ENCODE assay signal across 8 cellular contexts in the genomic region with DNA sequence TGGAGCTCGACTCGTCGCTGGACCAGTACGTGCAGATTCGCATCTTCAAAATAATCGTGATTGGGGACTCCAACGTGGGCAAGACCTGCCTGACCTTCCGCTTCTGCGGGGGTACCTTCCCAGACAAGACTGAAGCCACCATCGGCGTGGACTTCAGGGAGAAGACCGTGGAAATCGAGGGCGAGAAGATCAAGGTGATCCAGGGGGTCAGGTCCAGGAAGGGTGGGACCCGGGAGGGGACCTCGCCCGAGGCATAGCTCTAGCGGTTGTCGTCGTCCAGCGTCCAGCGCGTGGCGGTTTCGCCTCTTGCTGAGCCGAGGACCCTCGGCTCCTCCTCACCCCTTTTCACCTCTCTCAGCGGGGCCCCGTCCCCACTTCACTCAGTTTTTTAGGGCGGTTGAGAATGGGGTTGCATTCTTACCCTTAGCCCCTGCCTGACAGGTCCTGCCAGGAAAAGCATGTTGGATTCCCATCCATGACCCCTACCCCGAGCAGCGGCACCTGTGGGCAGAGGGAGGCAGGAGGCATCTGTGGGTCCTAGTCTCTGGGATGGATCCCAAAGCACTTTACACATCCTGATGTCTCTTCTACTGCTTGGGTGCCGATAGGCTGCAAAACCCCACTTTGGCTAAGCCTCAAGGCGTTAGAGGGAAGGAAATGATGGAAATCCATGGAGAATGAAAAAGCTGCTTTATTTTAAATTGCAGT. TPM values are rescaled to one million over a fixed set of nuclear protein-coding genes. Genes with fewer than 3 reads are reported as not detected.
DNase-seq lines count a peak whose midpoint lies in the region; ATAC-seq, FAIRE-seq and TF ChIP-seq lines count a peak whose summit lies in the region.

No MANE protein-coding gene starts in this region.

- TF ChIP-seq RAD21 in HepG2 (CRISPR knock-in tag; IDR thresholded peaks at IDR 0.05), result no peak

- H4K20me1 ChIP-seq in HepG2 (ENCODE audit: insufficient read depth, low read length), result no peaks in the 10 kb centered on the region

- in situ Hi-C loops in HepG2 (cut with HindIII; ENCODE audit: extremely low pct_ligation_motif_present, low pct_unique_long_range_greater_than_20kb), result no loop called here

- H3K9me3 ChIP-seq in HepG2 (ENCODE audit: low read length) (no peaks in the 10 kb centered on the region), testis (no peaks in the 10 kb centered on the region)

- WGBS in HepG2 (ENCODE audit: low lambda C conversion rate), result 70% methylated on average over 2 of the region's 34 CpGs
- 8 to 32% methylated on average over 10 to 18 of the region's 34 CpGs for WGBS in testis, 2 donors

- H3K4me3 ChIP-seq in HepG2 (replicated peaks in 1 of 3; ENCODE audit: insufficient read depth in 1 of 3, low read depth in 2 of 3, low read length in 3 of 3), result peak overlapping the region; percentile 42 to 68 (median 61); a peak in 5 of 6 replicates
- H3K4me3 ChIP-seq in testis, result peak overlapping the region; percentile 18 to 50

- peak overlapping the region; percentile 76 for H3K4me2 ChIP-seq in HepG2 (ENCODE audit: low read depth, low read length)

- no peaks in the 10 kb centered on the region for H3K9me3 Mint-ChIP-seq in activated T-cell treated with anti-CD3 and anti-CD28 coated beads, Interleukin-2, amount 50 U/mL, for 24 hours
- H3K9me3 Mint-ChIP-seq in activated naive CD8-positive, alpha-beta T cell treated with anti-CD3 and anti-CD28 coated beads for 36 hours, result no peaks in the 10 kb centered on the region

- peaks cover 0 to 4% of the 10 kb centered on the region in 2 experiments; a peak in 2 of 5 replicates for H3K27me3 ChIP-seq in HepG2 (ENCODE audit: control insufficient read depth in 1 of 2, insufficient read depth in 2 of 2, low read length in 2 of 2)
- H3K27me3 ChIP-seq in testis, result no peaks in the 10 kb centered on the region

- no peaks in the 10 kb centered on the region for H3K79me2 ChIP-seq in HepG2 (ENCODE audit: insufficient read depth, low read length)

- H3K4me1 Mint-ChIP-seq in activated T-cell treated with anti-CD3 and anti-CD28 coated beads, Interleukin-2, amount 50 U/mL, for 24 hours (ENCODE audit: low read depth), result peaks cover 44% of the 10 kb centered on the region
- H3K4me1 Mint-ChIP-seq in activated naive CD8-positive, alpha-beta T cell treated with anti-CD3 and anti-CD28 coated beads for 36 hours, result peaks cover 38% of the 10 kb centered on the region

- POLR2A ChIA-PET in HepG2 (lab: Yijun Ruan, JAX), result no interaction called here

- no peak overlapping the region for H3K27ac ChIP-seq in HepG2 (ENCODE audit: extremely low read length, insufficient read depth, low read length)
- no peak overlapping the region for H3K27ac ChIP-seq in testis

- H3K36me3 Mint-ChIP-seq in activated T-cell treated with anti-CD3 and anti-CD28 coated beads, Interleukin-2, amount 50 U/mL, for 24 hours (ENCODE audit: low read depth), result peaks cover 5% of the 10 kb centered on the region
- H3K36me3 Mint-ChIP-seq in activated naive CD8-positive, alpha-beta T cell treated with anti-CD3 and anti-CD28 coated beads for 36 hours, result peaks cover 18% of the 10 kb centered on the region

- peaks cover 4% of the 10 kb centered on the region for H3K27me3 Mint-ChIP-seq in activated T-cell treated with anti-CD3 and anti-CD28 coated beads, Interleukin-2, amount 50 U/mL, for 24 hours
- no peaks in the 10 kb centered on the region for H3K27me3 Mint-ChIP-seq in activated naive CD8-positive, alpha-beta T cell treated with anti-CD3 and anti-CD28 coated beads for 36 hours

- BruUV-seq in HepG2 (replicated peaks; lab: Mats Ljungman, UMichigan), result no TSS peak

- H3K4me1 ChIP-seq in HepG2 (ENCODE audit: insufficient read depth, low read length), result peaks cover 10% of the 10 kb centered on the region
- no peaks in the 10 kb centered on the region for H3K4me1 ChIP-seq in testis

- peak overlapping the region; percentile 89 for H3K4me3 Mint-ChIP-seq in activated T-cell treated with anti-CD3 and anti-CD28 coated beads, Interleukin-2, amount 50 U/mL, for 24 hours
- peak overlapping the region; percentile 90 for H3K4me3 Mint-ChIP-seq in activated naive CD8-positive, alpha-beta T cell treated with anti-CD3 and anti-CD28 coated beads for 36 hours

- TF ChIP-seq CTCF in HepG2 (CRISPR knock-in tag; IDR thresholded peaks at IDR 0.05), result no peak
- no peak for TF ChIP-seq CTCF in testis (IDR thresholded peaks at IDR 0.05)

- CTCF ChIA-PET in HepG2 (lab: Yijun Ruan, JAX; ENCODE audit: low intra/inter-chr PET ratio, low total read pairs), result no interaction called here

- no peak for DNase-seq in activated T-cell treated with anti-CD3 and anti-CD28 coated beads, Interleukin-2, amount 50 U/mL, for 24 hours
- DNase-seq in activated T-cell treated with anti-CD3 and anti-CD28 coated beads for 4 hours (no peak), HepG2 (ENCODE audit: low spot score) (no peak), testis (no peak), COR-L47 (lab: John Stamatoyannopoulos, UW) (no peak), glomerular visceral epithelial cell (ENCODE audit: extremely low spot score) (no peak), germinal center (ENCODE audit: low spot score) (no peak)
- no peak for DNase-seq in activated naive CD8-positive, alpha-beta T cell treated with anti-CD3 and anti-CD28 coated beads for 36 hours

- no peak for TF ChIP-seq EP300 in HepG2 (IDR thresholded peaks at IDR 0.05; ENCODE audit: low read depth in 2 of 2, low read length in 2 of 2)
- no peak for TF ChIP-seq EP300 in HepG2 (CRISPR knock-in tag; IDR thresholded peaks at IDR 0.05; ENCODE audit: borderline replicate concordance)

- intact Hi-C loops in HepG2 (cut with micrococcal nuclease; ENCODE audit: unreplicated experiment), result no loop called here
- intact Hi-C loops in testis (cut with DNase I; ENCODE audit: low total_unique reads), result no loop called here

- no peak for TF ChIP-seq POLR2A in HepG2 (IDR thresholded peaks at IDR 0.05; ENCODE audit: insufficient read depth in 1 of 2, low read depth in 2 of 2, low read length in 2 of 2)
- no peak for TF ChIP-seq POLR2A in testis (IDR thresholded peaks at IDR 0.05)

- ATAC-seq in HepG2, result peak; percentile 17; the same call in 2 of the 3 replicates

- H3K36me3 ChIP-seq in HepG2 (replicated peaks in 1 of 2; ENCODE audit: control insufficient read depth in 1 of 2, insufficient read depth in 2 of 2, low read length in 2 of 2), result no peaks in the 10 kb centered on the region
- no peaks in the 10 kb centered on the region for H3K36me3 ChIP-seq in testis (ENCODE audit: low read depth, missing control alignments)

- no peak overlapping the region for H2AFZ ChIP-seq in HepG2 (ENCODE audit: low read length)

- no peak for FAIRE-seq in HepG2 (lab: Jason Lieb, UNC)

- H3K27ac Mint-ChIP-seq in activated T-cell treated with anti-CD3 and anti-CD28 coated beads, Interleukin-2, amount 50 U/mL, for 24 hours, result peak overlapping the region; percentile 74
- H3K27ac Mint-ChIP-seq in activated naive CD8-positive, alpha-beta T cell treated with anti-CD3 and anti-CD28 coated beads for 36 hours, result peak overlapping the region; percentile 95

- H3K9ac ChIP-seq in HepG2 (ENCODE audit: insufficient read depth, low read depth, low read length), result no peak overlapping the region

RNA-seq across cellular contexts. Expression of a gene that starts 0.5 kb away (rescaled TPM):
- 10 to 100 TPM; 22.6 to 26.1 TPM for total RNA-seq in activated naive CD8-positive, alpha-beta T cell treated with anti-CD3 and anti-CD28 coated beads for 36 hours
- total RNA-seq in HepG2 (2016; rRNA removed; fragmentation: Illumina TruSeq; extraction: Trizol) (not detected in 2 replicates), testis (1 to 10 TPM; 1.4 to 1.7 TPM)
- not detected in 2 replicates for total RNA-seq in HepG2 (2016; cell fraction: cytosol; rRNA removed; fragmentation: Illumina TruSeq; extraction: Trizol; ENCODE audit: low read depth)
- not detected in 2 replicates for total RNA-seq in HepG2 (2016; cell fraction: insoluble cytoplasmic fraction; rRNA removed; fragmentation: Illumina TruSeq; extraction: Trizol)
- total RNA-seq in HepG2 (2016; cell fraction: membrane; rRNA removed; fragmentation: Illumina TruSeq; extraction: Trizol), result not detected in 2 replicates
- not detected in 2 replicates for total RNA-seq in HepG2 (2016; cell fraction: nucleus; rRNA removed; fragmentation: Illumina TruSeq; extraction: Trizol)
- polyA plus RNA-seq in HepG2 (2011; rRNA removed) (0.18 and 0.26 TPM in 2 replicates), testis (ENCODE audit: insufficient read depth, low read depth, low replicate concordance) (1.3 TPM)
- polyA plus RNA-seq in HepG2 (2011; cell fraction: cytosol; rRNA removed), result 0.24 and 0.42 TPM in 2 replicates
- 0.26 TPM in 1 of 2 replicates, not detected in the other for polyA plus RNA-seq in HepG2 (2011; cell fraction: nucleus; rRNA removed)
- polyA plus RNA-seq in HepG2 (2012), result not detected in 2 replicates
- polyA plus RNA-seq in HepG2 (2016; cell fraction: cytosol; fragmentation: Illumina TruSeq; extraction: Trizol; ENCODE audit: low read depth), result not detected in 2 replicates
- not detected in 2 replicates for polyA plus RNA-seq in HepG2 (2016; cell fraction: insoluble cytoplasmic fraction; fragmentation: Illumina TruSeq; extraction: Trizol; ENCODE audit: low read depth)
- polyA plus RNA-seq in HepG2 (2016; cell fraction: membrane; fragmentation: Illumina TruSeq; extraction: Trizol; ENCODE audit: low read depth), result not detected in 2 replicates
- not detected in 2 replicates for polyA plus RNA-seq in HepG2 (2016; cell fraction: nucleus; fragmentation: Illumina TruSeq; extraction: Trizol; ENCODE audit: insufficient read depth, low read depth)
- not detected in 2 replicates for polyA minus RNA-seq in HepG2 (2011; rRNA and poly(A)+ RNA removed; ENCODE audit: low replicate concordance)
- not detected in 2 replicates for polyA minus RNA-seq in HepG2 (2011; cell fraction: cytosol; rRNA and poly(A)+ RNA removed)
- 0.39 TPM in 1 of 2 replicates, not detected in the other for polyA minus RNA-seq in HepG2 (2011; cell fraction: nucleus; rRNA and poly(A)+ RNA removed)

RNA-seq across cellular contexts. Expression of a gene that starts 6.6 kb away (rescaled TPM):
- 10 to 100 TPM; 60.1 to 62.7 TPM for total RNA-seq in activated naive CD8-positive, alpha-beta T cell treated with anti-CD3 and anti-CD28 coated beads for 36 hours
- total RNA-seq in HepG2 (2016; rRNA removed; fragmentation: Illumina TruSeq; extraction: Trizol) (46.9 and 69.3 TPM in 2 replicates), testis (10 to 100 TPM; 55.1 to 70.1 TPM)
- 12.3 and 17.1 TPM in 2 replicates for total RNA-seq in HepG2 (2016; cell fraction: cytosol; rRNA removed; fragmentation: Illumina TruSeq; extraction: Trizol; ENCODE audit: low read depth)
- total RNA-seq in HepG2 (2016; cell fraction: insoluble cytoplasmic fraction; rRNA removed; fragmentation: Illumina TruSeq; extraction: Trizol), result 48.7 and 65.5 TPM in 2 replicates
- 23.7 and 29.4 TPM in 2 replicates for total RNA-seq in HepG2 (2016; cell fraction: membrane; rRNA removed; fragmentation: Illumina TruSeq; extraction: Trizol)
- 47.2 and 56.1 TPM in 2 replicates for total RNA-seq in HepG2 (2016; cell fraction: nucleus; rRNA removed; fragmentation: Illumina TruSeq; extraction: Trizol)
- polyA plus RNA-seq in HepG2 (2011; rRNA removed) (35.0 and 42.8 TPM in 2 replicates), testis (ENCODE audit: insufficient read depth, low read depth, low replicate concordance) (67.1 TPM)
- 37.1 and 44.4 TPM in 2 replicates for polyA plus RNA-seq in HepG2 (2011; cell fraction: cytosol; rRNA removed)
- 11.8 and 14.9 TPM in 2 replicates for polyA plus RNA-seq in HepG2 (2011; cell fraction: nucleus; rRNA removed)
- polyA plus RNA-seq in HepG2 (2012), result 35.1 and 40.3 TPM in 2 replicates
- 24.7 and 26.6 TPM in 2 replicates for polyA plus RNA-seq in HepG2 (2016; cell fraction: cytosol; fragmentation: Illumina TruSeq; extraction: Trizol; ENCODE audit: low read depth)
- 85.8 and 88.7 TPM in 2 replicates for polyA plus RNA-seq in HepG2 (2016; cell fraction: insoluble cytoplasmic fraction; fragmentation: Illumina TruSeq; extraction: Trizol; ENCODE audit: low read depth)
- polyA plus RNA-seq in HepG2 (2016; cell fraction: membrane; fragmentation: Illumina TruSeq; extraction: Trizol; ENCODE audit: low read depth), result 26.3 and 31.8 TPM in 2 replicates
- 67.7 and 76.4 TPM in 2 replicates for polyA plus RNA-seq in HepG2 (2016; cell fraction: nucleus; fragmentation: Illumina TruSeq; extraction: Trizol; ENCODE audit: insufficient read depth, low read depth)
- 13.9 and 27.6 TPM in 2 replicates for polyA minus RNA-seq in HepG2 (2011; rRNA and poly(A)+ RNA removed; ENCODE audit: low replicate concordance)
- polyA minus RNA-seq in HepG2 (2011; cell fraction: cytosol; rRNA and poly(A)+ RNA removed), result 21.3 and 25.6 TPM in 2 replicates
- 11.3 and 13.1 TPM in 2 replicates for polyA minus RNA-seq in HepG2 (2011; cell fraction: nucleus; rRNA and poly(A)+ RNA removed)

Comparison
In these comparisons a context has a peak if more than half of its experiments do, and no peak if none do; other contexts are left out.
1. RNA of a gene that starts 0.5 kb away (total RNA-seq): 22.6 to 26.1 TPM in activated naive CD8-positive, alpha-beta T cell treated with anti-CD3 and anti-CD28 coated beads for 36 hours; 1.4 to 1.7 TPM in testis and not detected in HepG2; every median in the first group is over 4 times any median in the second.